In the genomic region with DNA sequence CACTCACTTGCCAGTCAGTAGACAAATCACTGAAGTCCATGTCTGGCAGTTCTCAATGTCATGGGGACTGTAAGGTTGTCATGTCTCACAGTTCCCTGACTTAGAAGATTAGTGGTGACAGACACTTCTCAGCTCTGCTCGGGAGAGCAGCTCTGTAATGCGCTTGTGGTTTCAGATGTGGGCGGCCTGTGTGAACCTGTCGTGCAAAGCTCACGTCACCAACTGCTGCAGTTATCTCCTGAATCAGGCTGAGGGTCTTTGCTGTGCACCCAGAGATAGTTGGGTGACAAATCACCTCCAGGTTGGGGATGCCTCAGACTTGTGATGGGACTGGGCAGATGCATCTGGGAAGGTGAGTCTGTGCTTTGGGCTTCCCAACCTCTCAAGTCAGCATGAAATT, we compare ENCODE assay signal across 8 cellular contexts. TPM values are rescaled to one million over a fixed set of nuclear protein-coding genes. Genes with fewer than 3 reads are reported as not detected.
DNase-seq lines count a peak whose midpoint lies in the region; ATAC-seq and TF ChIP-seq lines count a peak whose summit lies in the region.

A gene with protein sequence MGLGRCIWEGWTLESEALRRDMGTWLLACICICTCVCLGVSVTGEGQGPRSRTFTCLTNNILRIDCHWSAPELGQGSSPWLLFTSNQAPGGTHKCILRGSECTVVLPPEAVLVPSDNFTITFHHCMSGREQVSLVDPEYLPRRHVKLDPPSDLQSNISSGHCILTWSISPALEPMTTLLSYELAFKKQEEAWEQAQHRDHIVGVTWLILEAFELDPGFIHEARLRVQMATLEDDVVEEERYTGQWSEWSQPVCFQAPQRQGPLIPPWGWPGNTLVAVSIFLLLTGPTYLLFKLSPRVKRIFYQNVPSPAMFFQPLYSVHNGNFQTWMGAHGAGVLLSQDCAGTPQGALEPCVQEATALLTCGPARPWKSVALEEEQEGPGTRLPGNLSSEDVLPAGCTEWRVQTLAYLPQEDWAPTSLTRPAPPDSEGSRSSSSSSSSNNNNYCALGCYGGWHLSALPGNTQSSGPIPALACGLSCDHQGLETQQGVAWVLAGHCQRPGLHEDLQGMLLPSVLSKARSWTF (plus strand): TSS at position 261 of the 400 bp plus-strand sequence. CDS start 64 bp downstream, at position 325.

- peak; percentile 89 for DNase-seq in activated CD8-positive, alpha-beta T cell treated with anti-CD3 and anti-CD28 coated beads, Interleukin-2, amount 10 ng/mL, durations not matched to agents 7 days and 5 days
- peak; percentile 65 for DNase-seq in stimulated activated CD4-positive, alpha-beta T cell treated with anti-CD3 and anti-CD28 coated beads, Interleukin-15, amount 100 ng/mL, for 24 hours
- DNase-seq in NCI-H345 (lab: John Stamatoyannopoulos, UW) (no peak), NCI-H446 treated with DMSO at 0.1 percent for 48 hours (lab: John Stamatoyannopoulos, UW) (no peak), SHP77 treated with DMSO at 0.1 percent for 48 hours (lab: John Stamatoyannopoulos, UW) (no peak), NCI-H69 (lab: John Stamatoyannopoulos, UW) (no peak)

- peak within 1 kb of the TSS; percentile 95 for H3K27ac Mint-ChIP-seq in activated CD8-positive, alpha-beta T cell treated with anti-CD3 and anti-CD28 coated beads, Interleukin-2, amount 10 ng/mL, durations not matched to agents 7 days and 5 days

- TF ChIP-seq POLR2A in GM18505 (IDR thresholded peaks at IDR 0.05; ENCODE audit: borderline replicate concordance, extremely low read depth, insufficient read depth, insufficient read length) = no peak

- ATAC-seq in GM18505 (IDR thresholded peaks at IDR 0.05; ENCODE audit: unreplicated experiment) (peak; percentile 72), HG03025 (IDR thresholded peaks at IDR 0.05; ENCODE audit: low FRiP score, unreplicated experiment) (peak; percentile 81)
- peak; percentile 88 for ATAC-seq in activated CD8-positive, alpha-beta T cell treated with anti-CD3 and anti-CD28 coated beads, Interleukin-2, amount 10 ng/mL, durations not matched to agents 7 days and 5 days

- CTCF ChIA-PET in activated CD8-positive, alpha-beta T cell treated with anti-CD3 and anti-CD28 coated beads, Interleukin-2, amount 10 ng/mL, durations not matched to agents 7 days and 5 days (lab: Charles Lee) = no interaction called here

- peaks cover 73% of the 10 kb centered on the region for H3K4me1 Mint-ChIP-seq in activated CD8-positive, alpha-beta T cell treated with anti-CD3 and anti-CD28 coated beads, Interleukin-2, amount 10 ng/mL, durations not matched to agents 7 days and 5 days (ENCODE audit: low read depth)

- H3K36me3 Mint-ChIP-seq in activated CD8-positive, alpha-beta T cell treated with anti-CD3 and anti-CD28 coated beads, Interleukin-2, amount 10 ng/mL, durations not matched to agents 7 days and 5 days (ENCODE audit: low read depth) = peaks cover 31% of the 10 kb centered on the region

- no peaks in the 10 kb centered on the region for H3K9me3 Mint-ChIP-seq in activated CD8-positive, alpha-beta T cell treated with anti-CD3 and anti-CD28 coated beads, Interleukin-2, amount 10 ng/mL, durations not matched to agents 7 days and 5 days (ENCODE audit: insufficient read depth)

- POLR2A ChIA-PET in activated CD8-positive, alpha-beta T cell treated with anti-CD3 and anti-CD28 coated beads, Interleukin-2, amount 10 ng/mL, durations not matched to agents 7 days and 5 days (lab: Charles Lee) = no interaction called here

- H3K27me3 Mint-ChIP-seq in activated CD8-positive, alpha-beta T cell treated with anti-CD3 and anti-CD28 coated beads, Interleukin-2, amount 10 ng/mL, durations not matched to agents 7 days and 5 days (ENCODE audit: low read depth) = no peaks in the 10 kb centered on the region

- peak within 1 kb of the TSS; percentile 88 for H3K4me3 Mint-ChIP-seq in activated CD8-positive, alpha-beta T cell treated with anti-CD3 and anti-CD28 coated beads, Interleukin-2, amount 10 ng/mL, durations not matched to agents 7 days and 5 days

RNA-seq across cellular contexts. Expression of the gene that starts here (rescaled TPM):
- 10 to 100 TPM; 66.8 to 68.1 TPM for total RNA-seq in activated CD8-positive, alpha-beta T cell treated with anti-CD3 and anti-CD28 coated beads, Interleukin-2, amount 10 ng/mL, durations not matched to agents 7 days and 5 days

Comparison
In these comparisons a context has a peak if more than half of its experiments do, and no peak if none do; other contexts are left out.
1. DNase-seq: peak in activated CD8-positive, alpha-beta T cell treated with anti-CD3 and anti-CD28 coated beads, Interleukin-2, amount 10 ng/mL, durations not matched to agents 7 days and 5 days (single experiment) and stimulated activated CD4-positive, alpha-beta T cell treated with anti-CD3 and anti-CD28 coated beads, Interleukin-15, amount 100 ng/mL, for 24 hours (single experiment); none in NCI-H345 (single experiment), NCI-H446 treated with DMSO at 0.1 percent for 48 hours (single experiment), SHP77 treated with DMSO at 0.1 percent for 48 hours (single experiment) and NCI-H69 (single experiment).
2. Peak in every context shown above with its lines, with median percentiles within 50 percentile points of each other: ATAC-seq.